ENCODE assay signal across 3 cellular contexts in the genomic region with DNA sequence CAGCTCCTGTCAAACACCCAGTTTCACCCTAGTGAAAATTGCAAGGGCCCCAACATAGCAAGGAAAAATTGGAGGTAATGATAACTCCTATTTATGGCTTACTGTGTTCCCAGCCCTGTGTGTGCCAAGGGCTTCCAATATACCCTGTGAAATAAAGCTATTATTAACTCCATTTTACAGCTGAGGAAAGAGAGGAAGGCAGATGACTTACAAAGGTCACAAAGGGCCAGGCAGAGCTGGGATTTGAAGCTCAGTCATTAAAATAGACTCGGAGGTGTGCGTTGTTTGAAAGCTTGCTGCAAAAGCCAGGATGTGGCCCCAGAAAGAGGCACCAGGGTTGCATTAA.
"Had no signal": no experiment of that assay in that cellular context is flagged by ENCODE, and none has a peak within 500 bp of the region (broad histone marks: within the 10 kb centered on the region; RNA-seq: fewer than 3 reads in every experiment).

No MANE protein-coding gene starts in this region.

- H3K27ac ChIP-seq: left ventricle myocardium inferior had no signal

- H3K27ac Mint-ChIP-seq: activated naive CD4-positive, alpha-beta T cell treated with anti-CD3 and anti-CD28 coated beads for 36 hours had no signal

- DNase-seq: heart right ventricle, left ventricle myocardium inferior had no signal

- H3K4me3 ChIP-seq: heart right ventricle, left ventricle myocardium inferior had no signal

- H3K4me3 Mint-ChIP-seq: activated naive CD4-positive, alpha-beta T cell treated with anti-CD3 and anti-CD28 coated beads for 36 hours had no signal

- H3K9me3 ChIP-seq: heart right ventricle, left ventricle myocardium inferior had no signal

- H3K9me3 Mint-ChIP-seq: activated naive CD4-positive, alpha-beta T cell treated with anti-CD3 and anti-CD28 coated beads for 36 hours had no signal
